9 cellular contexts compared by ENCODE assay signal in the genomic region with DNA sequence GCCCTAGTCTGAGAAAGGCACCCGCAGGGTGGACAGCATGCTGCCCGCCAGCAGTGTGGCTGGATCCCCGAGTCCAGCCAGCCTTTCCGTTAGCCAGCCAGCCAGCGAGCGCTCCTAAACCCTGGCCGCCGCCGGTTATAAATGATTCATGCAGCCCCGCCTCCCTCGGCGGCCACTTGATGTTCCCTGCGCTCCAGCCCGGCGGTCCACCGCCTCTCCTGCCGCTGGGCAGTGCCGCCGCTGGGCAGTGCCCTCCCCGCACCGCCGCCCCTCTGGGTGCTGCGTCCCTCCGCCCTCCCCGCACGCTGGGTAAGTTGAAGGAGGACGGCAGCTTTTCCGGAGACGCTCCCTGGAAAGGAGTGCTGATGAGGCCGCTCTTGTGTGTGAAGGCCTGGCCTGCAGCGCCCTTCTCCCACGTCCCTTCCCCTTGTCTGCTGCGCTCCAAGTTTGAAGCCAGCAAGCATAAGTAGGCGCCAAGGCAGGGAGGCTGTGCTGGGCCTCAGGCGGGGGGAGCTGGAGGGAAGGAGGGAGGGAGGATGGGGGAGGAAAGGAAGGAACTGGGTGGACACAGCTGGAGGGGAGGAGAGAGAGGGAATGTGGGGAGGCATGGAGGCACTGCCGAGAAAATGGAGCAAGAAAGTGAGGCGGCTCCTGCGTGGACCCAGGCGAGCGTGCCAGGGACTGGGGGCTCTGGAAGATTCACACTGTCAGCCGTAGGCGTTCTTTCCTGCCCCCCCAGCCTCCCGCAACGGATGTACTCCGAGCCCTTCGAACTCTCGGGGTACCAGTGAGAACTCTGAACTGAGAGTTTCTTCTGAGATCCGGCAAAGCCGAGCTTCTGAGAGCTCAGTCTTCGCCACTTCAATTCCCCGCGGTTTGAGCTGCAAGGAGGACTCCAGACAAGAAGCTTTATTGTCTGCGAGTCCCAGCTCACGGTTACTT.
DNase-seq lines count a peak whose midpoint lies in the region; ATAC-seq and TF ChIP-seq lines count a peak whose summit lies in the region.
"Had no signal": no experiment of that assay in that cellular context is flagged by ENCODE, and none has a peak within 500 bp of the region (broad histone marks: within the 10 kb centered on the region; RNA-seq: fewer than 3 reads in every experiment).

No MANE protein-coding gene starts in this region.

- H3K4me1 ChIP-seq in mammary epithelial cell (ENCODE audit: insufficient read depth, low read length) (peaks cover 10% of the 10 kb centered on the region), smooth muscle cell (ENCODE audit: low read depth) (peaks cover 42% of the 10 kb centered on the region)

- intact Hi-C loops in mammary epithelial cell (cut with micrococcal nuclease): no loop called here

- H3K4me3 ChIP-seq in mammary epithelial cell (replicated peaks in 1 of 3; ENCODE audit: insufficient read depth in 1 of 3, low read depth in 2 of 3, low read length in 3 of 3) (peak overlapping the region in 2 of 3 experiments; percentile 32 to 35), smooth muscle cell (peak overlapping the region; percentile 36)

- ATAC-seq in HG03469 (IDR thresholded peaks at IDR 0.05; ENCODE audit: unreplicated experiment) (no peak), GM19467 (IDR thresholded peaks at IDR 0.05; ENCODE audit: unreplicated experiment) (no peak)

- TF ChIP-seq CTCF in mammary epithelial cell (conservative IDR thresholded peaks at IDR 0.05 in 1 of 2, IDR thresholded peaks at IDR 0.05 in 1 of 2; ENCODE audit: extremely low read depth in 1 of 2, insufficient read depth in 1 of 2, low read depth in 1 of 2, low read length in 2 of 2) (no peak), smooth muscle cell (IDR thresholded peaks at IDR 0.05; ENCODE audit: borderline replicate concordance, insufficient read depth, poor library complexity, severe bottlenecking) (no peak)

- H2AFZ ChIP-seq in mammary epithelial cell (ENCODE audit: low read depth, low read length) (peak overlapping the region; percentile 78), smooth muscle cell (ENCODE audit: low read depth) (peak overlapping the region; percentile 1)

- H3K4me2 ChIP-seq in mammary epithelial cell (ENCODE audit: insufficient read depth, low read depth, low read length) (peak overlapping the region; percentile 79), smooth muscle cell (peak overlapping the region; percentile 80)

- H3K27me3 ChIP-seq in mammary epithelial cell (ENCODE audit: insufficient read depth, low read length): peaks cover 8% of the 10 kb centered on the region
- H3K27me3 ChIP-seq in smooth muscle cell (ENCODE audit: low read depth): no peaks in the 10 kb centered on the region

- H3K79me2 ChIP-seq in mammary epithelial cell (ENCODE audit: insufficient read depth, low read length): no peaks in the 10 kb centered on the region
- H3K79me2 ChIP-seq in smooth muscle cell (ENCODE audit: low read depth): peaks cover 81% of the 10 kb centered on the region

- H3K36me3 ChIP-seq in mammary epithelial cell (ENCODE audit: insufficient read depth, low read length) (no peaks in the 10 kb centered on the region), smooth muscle cell (ENCODE audit: low read depth) (no peaks in the 10 kb centered on the region)

- CTCF ChIA-PET in mammary epithelial cell (lab: Charles Lee; ENCODE audit: low non-redundant PET): no interaction called here

- H3K27ac ChIP-seq in mammary epithelial cell (ENCODE audit: insufficient read depth, low read depth, low read length): no peak overlapping the region
- peak overlapping the region; percentile 87 for H3K27ac ChIP-seq in smooth muscle cell (ENCODE audit: low read depth)

- no peaks in the 10 kb centered on the region for H3K9me3 ChIP-seq in mammary epithelial cell (replicated peaks; ENCODE audit: insufficient read depth, low read length)
- H3K9me3 ChIP-seq in smooth muscle cell (replicated peaks; ENCODE audit: low read depth): no peaks in the 10 kb centered on the region

- no peaks in the 10 kb centered on the region for H4K20me1 ChIP-seq in mammary epithelial cell (ENCODE audit: insufficient read depth, low read length)
- H4K20me1 ChIP-seq in smooth muscle cell (ENCODE audit: low read depth): peaks cover 35% of the 10 kb centered on the region

- dilution Hi-C loops in mammary epithelial cell (cut with HindIII; ENCODE audit: low sequenced_read_pairs): no loop called here

- peaks cover 21% of the 10 kb centered on the region for H3F3A ChIP-seq in smooth muscle cell (ENCODE audit: low read depth)

- BruUV-seq in mammary epithelial cell (replicated peaks; lab: Mats Ljungman, UMichigan): no TSS peak

- DNase-seq in HPDE6-E6E7 (ENCODE audit: extremely low spot score): peak; percentile 54
- peak; percentile 55 for DNase-seq in mammary epithelial cell
- DNase-seq in islet precursor cell: peak; percentile 88
- DNase-seq in smooth muscle cell (lab: John Stamatoyannopoulos, UW; ENCODE audit: unreplicated experiment): peak; percentile 78
- no peak for DNase-seq in activated CD8-positive, alpha-beta memory T cell treated with anti-CD3 and anti-CD28 coated beads for 24 hours
- DNase-seq in UCSD-AML1 (lab: John Stamatoyannopoulos, UW; ENCODE audit: unreplicated experiment): no peak
- DNase-seq: naive B cell had no signal

- in situ Hi-C loops in mammary epithelial cell (cut with MboI; ENCODE audit: low sequenced_read_pairs in 2 of 2): no loop called here

- WGBS in mammary epithelial cell (ENCODE audit: low coverage, missing lambda C conversion rate): 12% methylated on average over 28 of the region's 54 CpGs
- 17% methylated on average over 38 of the region's 54 CpGs for WGBS in smooth muscle cell (ENCODE audit: low lambda C conversion rate)

- H3K9ac ChIP-seq in mammary epithelial cell (ENCODE audit: insufficient read depth, low read length): no peak overlapping the region
- peak overlapping the region; percentile 62 for H3K9ac ChIP-seq in smooth muscle cell (ENCODE audit: low read depth)

Comparison
In these comparisons a context has a peak if more than half of its experiments do, and no peak if none do; other contexts are left out.
1. DNase-seq: peak in HPDE6-E6E7 (single experiment), mammary epithelial cell (single experiment), islet precursor cell (single experiment) and smooth muscle cell (single experiment); none in activated CD8-positive, alpha-beta memory T cell treated with anti-CD3 and anti-CD28 coated beads for 24 hours (single experiment) and UCSD-AML1 (single experiment).